13 cellular contexts compared by ENCODE assay signal in genomic region chr1:244154882-244155531, GRCh38.
DNase-seq lines count a peak whose midpoint lies in the region; ATAC-seq lines count a peak whose summit lies in the region.
"Had no signal": no experiment of that assay in that cellular context is flagged by ENCODE, and none has a peak within 500 bp of the region (broad histone marks: within the 10 kb centered on the region; RNA-seq: fewer than 3 reads in every experiment).

No MANE protein-coding gene starts in this region.

- no peaks in the 10 kb centered on the region for H3K36me3 Mint-ChIP-seq in naive thymus-derived CD8-positive, alpha-beta T cell
- H3K36me3 Mint-ChIP-seq: activated naive CD8-positive, alpha-beta T cell treated with anti-CD3 and anti-CD28 coated beads, Interleukin-2, amount 10 ng/mL, durations not matched to agents 7 days and 5 days; CD8-positive, alpha-beta T cell had no signal

- intact Hi-C loops in posterior cingulate gyrus (cut with DNase I) = no loop called here

- no peaks in the 10 kb centered on the region for H3K9me3 ChIP-seq in SJSA1 (replicated peaks)
- H3K9me3 ChIP-seq: thoracic aorta had no signal

- no peaks in the 10 kb centered on the region for H3K4me1 Mint-ChIP-seq in naive thymus-derived CD8-positive, alpha-beta T cell
- H3K4me1 Mint-ChIP-seq: activated naive CD8-positive, alpha-beta T cell treated with anti-CD3 and anti-CD28 coated beads, Interleukin-2, amount 10 ng/mL, durations not matched to agents 7 days and 5 days had no signal

- peak overlapping the region; percentile 45 for H3K27ac ChIP-seq in SJSA1
- H3K27ac ChIP-seq: thoracic aorta had no signal

- no peak for ATAC-seq in naive thymus-derived CD8-positive, alpha-beta T cell
- no peak for ATAC-seq in GM19023 (IDR thresholded peaks at IDR 0.05; ENCODE audit: unreplicated experiment)
- ATAC-seq: CD8-positive, alpha-beta T cell had no signal

- no peak overlapping the region for H3K4me3 ChIP-seq in SJSA1
- H3K4me3 ChIP-seq: thoracic aorta had no signal

- peak overlapping the region in 1 of 10 donors; percentile 20 for H3K27ac Mint-ChIP-seq in naive thymus-derived CD8-positive, alpha-beta T cell
- H3K27ac Mint-ChIP-seq: activated naive CD8-positive, alpha-beta T cell treated with anti-CD3 and anti-CD28 coated beads, Interleukin-2, amount 10 ng/mL, durations not matched to agents 7 days and 5 days; CD8-positive, alpha-beta T cell had no signal

- no peak overlapping the region for H3K4me3 Mint-ChIP-seq in naive thymus-derived CD8-positive, alpha-beta T cell
- H3K4me3 Mint-ChIP-seq: activated naive CD8-positive, alpha-beta T cell treated with anti-CD3 and anti-CD28 coated beads, Interleukin-2, amount 10 ng/mL, durations not matched to agents 7 days and 5 days; CD8-positive, alpha-beta T cell had no signal

- H3K36me3 ChIP-seq in SJSA1 = no peaks in the 10 kb centered on the region
- H3K36me3 ChIP-seq: thoracic aorta had no signal

- peak; percentile 14 for DNase-seq in Daoy (ENCODE audit: low read depth)
- DNase-seq in SJSA1 (ENCODE audit: low read depth in 1 of 2, low spot score in 2 of 2) = peak; percentile 75 to 80
- DNase-seq in hypothalamus (lab: John Stamatoyannopoulos, UW) = peak in 44 of 51 donors; percentile 7 to 82 (median 57)
- peak; percentile 34 to 96 (median 72) for DNase-seq in posterior cingulate gyrus
- DNase-seq in activated T-cell treated with anti-CD3 and anti-CD28 coated beads for 4 hours = no peak
- no peak for DNase-seq in naive thymus-derived CD8-positive, alpha-beta T cell
- no peak for DNase-seq in stimulated activated CD4-positive, alpha-beta T cell treated with anti-CD3 and anti-CD28 coated beads, Interleukin-4, amount 100 ng/mL, for 4 hours
- DNase-seq: activated CD4-positive, alpha-beta T cell treated with anti-CD3 and anti-CD28 coated beads, Interleukin-2, amount 50 U/mL, for 48 hours; activated naive CD8-positive, alpha-beta T cell treated with anti-CD3 and anti-CD28 coated beads, Interleukin-2, amount 10 ng/mL, durations not matched to agents 7 days and 5 days; CD8-positive, alpha-beta T cell; NCI-H446 had no signal

- no peaks in the 10 kb centered on the region for H3K9me3 Mint-ChIP-seq in naive thymus-derived CD8-positive, alpha-beta T cell
- H3K9me3 Mint-ChIP-seq: activated naive CD8-positive, alpha-beta T cell treated with anti-CD3 and anti-CD28 coated beads, Interleukin-2, amount 10 ng/mL, durations not matched to agents 7 days and 5 days; CD8-positive, alpha-beta T cell had no signal

- H3K27me3 Mint-ChIP-seq in naive thymus-derived CD8-positive, alpha-beta T cell = no peaks in the 10 kb centered on the region

- H3K4me1 ChIP-seq in SJSA1 (replicated peaks) = peaks cover 55% of the 10 kb centered on the region

- POLR2A ChIA-PET in naive thymus-derived CD8-positive, alpha-beta T cell (lab: Charles Lee) = no interaction called here

- H3K27me3 ChIP-seq in SJSA1 (replicated peaks) = no peaks in the 10 kb centered on the region

Comparison
In these comparisons a context has a peak if more than half of its experiments do, and no peak if none do; other contexts are left out.
1. DNase-seq: peak in Daoy (single experiment), SJSA1 (2 of 2), hypothalamus (44 of 51) and posterior cingulate gyrus (10 of 10); none in activated T-cell treated with anti-CD3 and anti-CD28 coated beads for 4 hours (single experiment), naive thymus-derived CD8-positive, alpha-beta T cell (0 of 10) and stimulated activated CD4-positive, alpha-beta T cell treated with anti-CD3 and anti-CD28 coated beads, Interleukin-4, amount 100 ng/mL, for 4 hours (0 of 2).